Comparison of ENCODE assay signal across 20 cellular contexts in the genomic region with DNA sequence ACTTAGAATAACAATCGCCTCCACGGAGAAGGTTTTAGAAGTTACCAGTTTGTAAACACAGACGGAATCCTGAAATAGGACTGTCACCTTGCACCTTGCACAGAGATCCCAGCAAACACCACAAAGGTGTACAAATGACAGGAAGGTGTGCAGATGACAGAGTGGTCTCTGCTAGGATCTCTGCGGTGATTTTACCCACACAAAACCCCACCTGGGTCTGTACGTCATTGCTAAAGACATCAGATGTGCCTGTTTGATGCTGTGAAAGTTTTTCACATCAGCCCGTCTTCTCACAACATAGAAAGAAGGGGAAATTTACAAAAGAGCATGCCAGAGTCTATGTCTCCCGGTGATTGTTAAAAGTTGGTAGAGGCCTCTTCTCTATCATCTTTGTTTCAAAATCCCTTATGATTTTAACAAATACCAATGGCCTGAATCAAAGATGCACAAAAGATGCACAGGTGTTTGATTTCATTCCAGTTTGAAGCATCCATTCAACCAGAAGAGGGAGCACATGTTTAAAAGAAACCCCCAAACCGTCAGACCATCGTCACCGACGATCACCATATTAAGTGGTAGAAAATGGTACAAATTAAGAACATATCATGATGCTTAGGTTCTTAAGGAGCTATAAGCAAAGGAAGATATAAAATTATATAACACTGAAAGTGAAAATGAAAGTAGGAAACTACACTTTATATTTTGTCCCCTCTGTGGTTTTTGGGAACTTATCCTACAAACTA.
A peak's percentile ranks its signal among the peaks of the same experiment; 100 is the strongest.
DNase-seq lines count a peak whose midpoint lies in the region; ATAC-seq and TF ChIP-seq lines count a peak whose summit lies in the region.
"Had no signal": no experiment of that assay in that cellular context is flagged by ENCODE, and none has a peak within 500 bp of the region (broad histone marks: within the 10 kb centered on the region; RNA-seq: fewer than 3 reads in every experiment).

No MANE protein-coding gene starts in this region.

- peak overlapping the region; percentile 26 for H3K4me3 Mint-ChIP-seq in CD4-positive, alpha-beta T cell
- no peak overlapping the region for H3K4me3 Mint-ChIP-seq in glutamatergic neuron (ENCODE audit: unreplicated experiment)
- no peak overlapping the region for H3K4me3 Mint-ChIP-seq in activated T-cell treated with anti-CD3 and anti-CD28 coated beads, Interleukin-2, amount 50 U/mL, for 4 hours
- H3K4me3 Mint-ChIP-seq: activated CD8-positive, alpha-beta memory T cell treated with anti-CD3 and anti-CD28 coated beads, Interleukin-2, amount 10 ng/mL, durations not matched to agents 7 days and 5 days; natural killer cell had no signal

- no peaks in the 10 kb centered on the region for H3K9me3 Mint-ChIP-seq in CD4-positive, alpha-beta T cell
- H3K9me3 Mint-ChIP-seq in glutamatergic neuron (ENCODE audit: unreplicated experiment): peaks cover 13% of the 10 kb centered on the region
- no peaks in the 10 kb centered on the region for H3K9me3 Mint-ChIP-seq in activated T-cell treated with anti-CD3 and anti-CD28 coated beads, Interleukin-2, amount 50 U/mL, for 4 hours
- H3K9me3 Mint-ChIP-seq: natural killer cell had no signal

- no peak for DNase-seq in CD4-positive, alpha-beta T cell
- DNase-seq in HCT116 (ENCODE audit: low read depth, low spot score) (no peak), PC-9 (no peak), glutamatergic neuron (no peak)
- DNase-seq in activated T-cell treated with anti-CD3 and anti-CD28 coated beads, Interleukin-2, amount 50 U/mL, for 4 hours: no peak
- DNase-seq: activated CD8-positive, alpha-beta memory T cell treated with anti-CD3 and anti-CD28 coated beads, Interleukin-2, amount 10 ng/mL, durations not matched to agents 7 days and 5 days; activated gamma-delta T cell; C1 segment of cervical spinal cord; mesenchymal stem cell; natural killer cell; NCI-H1436 treated with DMSO at 0.1 percent for 48 hours; NCI-H345; stimulated activated CD4-positive, alpha-beta T cell treated with anti-CD3 and anti-CD28 coated beads, Interleukin-4, amount 100 ng/mL, for 4 hours; substantia nigra; T1000 had no signal

- no peaks in the 10 kb centered on the region for H3K36me3 ChIP-seq in HCT116 (ENCODE audit: control insufficient read depth in 1 of 2, insufficient read depth in 2 of 2, low read length in 2 of 2)
- no peaks in the 10 kb centered on the region for H3K36me3 ChIP-seq in PC-9 (ENCODE audit: low read depth)
- no peaks in the 10 kb centered on the region for H3K36me3 ChIP-seq in iPS-18a (ENCODE audit: control insufficient read depth, low read depth, low read length)
- H3K36me3 ChIP-seq: prostate gland, SJSA1 had no signal

- peak; percentile 30; the same call in 1 of the 2 replicates for TF ChIP-seq RAD21 in HCT116 (IDR thresholded peaks at IDR 0.05; ENCODE audit: low read depth)

- no peaks in the 10 kb centered on the region for H3K9me3 ChIP-seq in CD4-positive, alpha-beta T cell (ENCODE audit: control insufficient read depth, low read length)
- H3K9me3 ChIP-seq in HCT116 (ENCODE audit: control insufficient read depth in 1 of 2, insufficient read depth in 1 of 2, low read depth in 1 of 2, low read length in 2 of 2) (no peaks in the 10 kb centered on the region), PC-9 (ENCODE audit: insufficient read depth, low read depth) (no peaks in the 10 kb centered on the region), iPS-18a (ENCODE audit: control insufficient read depth, low read depth, low read length) (no peaks in the 10 kb centered on the region)
- H3K9me3 ChIP-seq: prostate gland had no signal

- H3K9ac ChIP-seq in HCT116 (ENCODE audit: low read length): no peak overlapping the region
- no peak overlapping the region for H3K9ac ChIP-seq in iPS-18a (ENCODE audit: low read length)

- CTCF ChIA-PET in CD4-positive, alpha-beta T cell (lab: Charles Lee): no interaction called here
- CTCF ChIA-PET in HCT116 (lab: Charles Lee) (no interaction called here), PC-9 (lab: Charles Lee) (no interaction called here)

- no peaks in the 10 kb centered on the region for H3K27me3 Mint-ChIP-seq in CD4-positive, alpha-beta T cell
- H3K27me3 Mint-ChIP-seq in glutamatergic neuron (ENCODE audit: unreplicated experiment): no peaks in the 10 kb centered on the region
- no peaks in the 10 kb centered on the region for H3K27me3 Mint-ChIP-seq in activated T-cell treated with anti-CD3 and anti-CD28 coated beads, Interleukin-2, amount 50 U/mL, for 4 hours (ENCODE audit: low read depth)
- H3K27me3 Mint-ChIP-seq: activated CD8-positive, alpha-beta memory T cell treated with anti-CD3 and anti-CD28 coated beads, Interleukin-2, amount 10 ng/mL, durations not matched to agents 7 days and 5 days had no signal

- H3K9me2 ChIP-seq in HCT116 (ENCODE audit: insufficient read depth): no peaks in the 10 kb centered on the region
- no peaks in the 10 kb centered on the region for H3K9me2 ChIP-seq in PC-9 (ENCODE audit: insufficient read depth)

- no peak for TF ChIP-seq POLR2A in HCT116 (IDR thresholded peaks at IDR 0.05; ENCODE audit: borderline replicate concordance, extremely low read depth, insufficient read depth, insufficient read length)

- RAD21 ChIA-PET in HCT116 (lab: Charles Lee; ENCODE audit: low non-redundant PET in 1 of 2, low total read pairs in 2 of 2, uncharacterized antibody in 2 of 2, unreplicated experiment in 2 of 2): no interaction called here

- H3K79me2 ChIP-seq in HCT116 (ENCODE audit: insufficient read depth, low read length): no peaks in the 10 kb centered on the region
- H3K79me2 ChIP-seq in PC-9 (ENCODE audit: low read depth): no peaks in the 10 kb centered on the region

- H2AFZ ChIP-seq in HCT116 (ENCODE audit: low read depth, low read length, poor library complexity, severe bottlenecking) (no peak overlapping the region), PC-9 (0 out of 2 replicates have a peak overlapping the region, but pooled peaks have one; percentile 18)

- H3K27ac ChIP-seq in CD4-positive, alpha-beta T cell (ENCODE audit: low read depth, low read length): no peak overlapping the region
- no peak overlapping the region for H3K27ac ChIP-seq in HCT116 (ENCODE audit: low read depth, low read length)
- no peak overlapping the region for H3K27ac ChIP-seq in PC-9
- H3K27ac ChIP-seq in iPS-18a (ENCODE audit: low read length): no peak overlapping the region
- H3K27ac ChIP-seq: prostate gland, SJSA1 had no signal

- TF ChIP-seq CTCF in CD4-positive, alpha-beta T cell (IDR thresholded peaks at IDR 0.05): no peak
- no peak for TF ChIP-seq CTCF in HCT116 (IDR thresholded peaks at IDR 0.05 in 2 of 3, conservative IDR thresholded peaks at IDR 0.05 in 1 of 3; ENCODE audit: borderline replicate concordance in 1 of 3, insufficient read depth in 1 of 3, low read depth in 2 of 3, low read length in 2 of 3)
- TF ChIP-seq CTCF in PC-9 (conservative IDR thresholded peaks at IDR 0.05): no peak
- no peak for TF ChIP-seq CTCF in glutamatergic neuron (IDR thresholded peaks at IDR 0.05; ENCODE audit: partially characterized antibody, unreplicated experiment)

- H4K20me1 ChIP-seq in HCT116 (ENCODE audit: insufficient read depth) (no peaks in the 10 kb centered on the region), PC-9 (ENCODE audit: insufficient read depth) (no peaks in the 10 kb centered on the region)

- H3K27ac Mint-ChIP-seq in CD4-positive, alpha-beta T cell: no peak overlapping the region
- H3K27ac Mint-ChIP-seq in glutamatergic neuron (ENCODE audit: unreplicated experiment): no peak overlapping the region
- H3K27ac Mint-ChIP-seq: activated CD8-positive, alpha-beta memory T cell treated with anti-CD3 and anti-CD28 coated beads, Interleukin-2, amount 10 ng/mL, durations not matched to agents 7 days and 5 days; natural killer cell had no signal

- intact Hi-C loops in CD4-positive, alpha-beta T cell (cut with DNase I, micrococcal nuclease): no loop called here
- intact Hi-C loops in HCT116 (cut with micrococcal nuclease) (no loop called here), PC-9 (cut with micrococcal nuclease; ENCODE audit: unreplicated experiment) (no loop called here)

- no peak for ATAC-seq in CD4-positive, alpha-beta T cell (ENCODE audit: poor library complexity)
- ATAC-seq in HCT116 (no peak), GM18519 (IDR thresholded peaks at IDR 0.05; ENCODE audit: low FRiP score, unreplicated experiment) (no peak)
- ATAC-seq in activated T-cell treated with anti-CD3 and anti-CD28 coated beads, Interleukin-2, amount 50 U/mL, for 4 hours: no peak
- ATAC-seq: activated CD8-positive, alpha-beta memory T cell treated with anti-CD3 and anti-CD28 coated beads, Interleukin-2, amount 10 ng/mL, durations not matched to agents 7 days and 5 days; natural killer cell had no signal

- no peaks in the 10 kb centered on the region for H3F3A ChIP-seq in PC-9 (ENCODE audit: insufficient read depth, low read depth)

- POLR2A ChIA-PET in CD4-positive, alpha-beta T cell (lab: Charles Lee): no interaction called here
- POLR2A ChIA-PET in HCT116 (lab: Charles Lee) (no interaction called here), PC-9 (lab: Charles Lee; ENCODE audit: unreplicated experiment) (no interaction called here)

- no peak overlapping the region for H3K4me3 ChIP-seq in HCT116 (replicated peaks in 1 of 2; ENCODE audit: low read depth in 1 of 2, low read length in 2 of 2)
- no peak overlapping the region for H3K4me3 ChIP-seq in PC-9
- peak overlapping the region; percentile 4 for H3K4me3 ChIP-seq in iPS-18a (ENCODE audit: low read length)
- H3K4me3 ChIP-seq: prostate gland, SJSA1, smooth muscle cell had no signal

- no peaks in the 10 kb centered on the region for H3K36me3 Mint-ChIP-seq in CD4-positive, alpha-beta T cell (ENCODE audit: low read depth)
- H3K36me3 Mint-ChIP-seq in glutamatergic neuron (ENCODE audit: unreplicated experiment): peaks cover 6% of the 10 kb centered on the region
- no peaks in the 10 kb centered on the region for H3K36me3 Mint-ChIP-seq in activated T-cell treated with anti-CD3 and anti-CD28 coated beads, Interleukin-2, amount 50 U/mL, for 4 hours (ENCODE audit: insufficient read depth)
- H3K36me3 Mint-ChIP-seq: activated CD8-positive, alpha-beta memory T cell treated with anti-CD3 and anti-CD28 coated beads, Interleukin-2, amount 10 ng/mL, durations not matched to agents 7 days and 5 days; natural killer cell had no signal

- peaks cover 13% of the 10 kb centered on the region for H3K4me1 Mint-ChIP-seq in CD4-positive, alpha-beta T cell (ENCODE audit: low read depth)
- peaks cover 19% of the 10 kb centered on the region for H3K4me1 Mint-ChIP-seq in glutamatergic neuron (ENCODE audit: low read depth, unreplicated experiment)
- H3K4me1 Mint-ChIP-seq in activated T-cell treated with anti-CD3 and anti-CD28 coated beads, Interleukin-2, amount 50 U/mL, for 4 hours (ENCODE audit: low read depth): peaks cover 15% of the 10 kb centered on the region
- H3K4me1 Mint-ChIP-seq: natural killer cell had no signal

- H3K4me1 ChIP-seq in HCT116 (ENCODE audit: control insufficient read depth in 1 of 2, insufficient read depth in 2 of 2, low read length in 2 of 2): no peaks in the 10 kb centered on the region
- H3K4me1 ChIP-seq in PC-9 (replicated peaks; ENCODE audit: insufficient read depth): no peaks in the 10 kb centered on the region
- H3K4me1 ChIP-seq in iPS-18a (ENCODE audit: control insufficient read depth, low read depth, low read length): peaks cover 58% of the 10 kb centered on the region
- H3K4me1 ChIP-seq: prostate gland, SJSA1 had no signal

- no TSS peak for BruUV-seq in HCT116 (replicated peaks; lab: Mats Ljungman, UMichigan)
- BruUV-seq in PC-9 (replicated peaks; lab: Mats Ljungman, UMichigan): no TSS peak

- peaks cover under 1% of the 10 kb centered on the region for H3K27me3 ChIP-seq in CD4-positive, alpha-beta T cell (ENCODE audit: control insufficient read depth, insufficient read depth, low read length)
- no peaks in the 10 kb centered on the region; the same call in 1 of the 2 replicates for H3K27me3 ChIP-seq in HCT116 (ENCODE audit: insufficient read depth, low read length)
- H3K27me3 ChIP-seq in PC-9 (ENCODE audit: insufficient read depth, low read depth): peaks cover 89% of the 10 kb centered on the region
- peaks cover 22% of the 10 kb centered on the region for H3K27me3 ChIP-seq in iPS-18a (ENCODE audit: control insufficient read depth, insufficient read depth, low read length)
- H3K27me3 ChIP-seq: SJSA1 had no signal

- H3K4me2 ChIP-seq in HCT116 (ENCODE audit: low read length) (no peak overlapping the region), PC-9 (peak overlapping the region; percentile 14; the same call in 1 of the 2 replicates)
- H3K4me2 ChIP-seq: smooth muscle cell had no signal
